1 cellular context compared by ENCODE assay signal in genomic region chr5:169719360-169720314, GRCh38.
A peak's percentile ranks its signal among the peaks of the same experiment; 100 is the strongest.
TF ChIP-seq lines count a peak whose summit lies in the region.

No MANE protein-coding gene starts in this region.

TF ChIP-seq in GM12878, 131 proteins besides CTCF, POLR2A, EP300 and RAD21 (continued from another document and continues in another):
- TF ChIP-seq BCLAF1 (IDR thresholded peaks at IDR 0.05) (no peak), SIX5 (IDR thresholded peaks at IDR 0.05; ENCODE audit: low read depth, low read length, severe bottlenecking) (no peak), ZBTB40 (IDR thresholded peaks at IDR 0.05; ENCODE audit: borderline replicate concordance) (no peak), ZNF217 (IDR thresholded peaks at IDR 0.05) (no peak), BCL3 (IDR thresholded peaks at IDR 0.05; ENCODE audit: borderline replicate concordance, insufficient read depth, low read depth, low read length, poor library complexity, severe bottlenecking) (no peak), LARP7 (IDR thresholded peaks at IDR 0.05) (no peak), ZNF207 (IDR thresholded peaks at IDR 0.05; ENCODE audit: borderline replicate concordance) (no peak), RFX5 (IDR thresholded peaks at IDR 0.05; ENCODE audit: low read depth, low read length) (no peak), CUX1 (IDR thresholded peaks at IDR 0.05; ENCODE audit: insufficient replicate concordance, low read depth, low read length) (peak; percentile 54), ZNF384 (IDR thresholded peaks at IDR 0.05; ENCODE audit: borderline replicate concordance, low read depth, low read length) (0 out of 2 replicates have a peak, but pooled peaks have one; percentile 29), FOXM1 (IDR thresholded peaks at IDR 0.05; ENCODE audit: low read depth, low read length) (0 out of 2 replicates have a peak, but pooled peaks have one; percentile 38), SRF (IDR thresholded peaks at IDR 0.05; ENCODE audit: low read depth in 2 of 2, low read length in 2 of 2) (no peak), ZBTB33 (IDR thresholded peaks at IDR 0.05) (no peak), HCFC1 (IDR thresholded peaks at IDR 0.05; ENCODE audit: low read length) (no peak), USF1 (IDR thresholded peaks at IDR 0.05; ENCODE audit: borderline replicate concordance, extremely low read length, insufficient read depth, low read depth, low read length) (no peak), CHD2 (IDR thresholded peaks at IDR 0.05; ENCODE audit: borderline replicate concordance, low read depth, low read length) (0 out of 2 replicates have a peak, but pooled peaks have one; percentile 28), CHD1 (IDR thresholded peaks at IDR 0.05; ENCODE audit: low read depth, low read length) (no peak), POLR2AphosphoS5 (IDR thresholded peaks at IDR 0.05; ENCODE audit: low read length) (peak; percentile 32; the same call in 1 of the 2 replicates), MXI1 (IDR thresholded peaks at IDR 0.05; ENCODE audit: low read depth, low read length) (no peak), ATF2 (IDR thresholded peaks at IDR 0.05; ENCODE audit: low read length) (peak; percentile 52), ZSCAN29 (IDR thresholded peaks at IDR 0.05) (no peak), CBX3 (IDR thresholded peaks at IDR 0.05; ENCODE audit: borderline replicate concordance, low read depth) (no peak), ATF7 (IDR thresholded peaks at IDR 0.05; ENCODE audit: low read depth) (peak; percentile 92), TCF12 (IDR thresholded peaks at IDR 0.05; ENCODE audit: low read depth, low read length) (0 out of 2 replicates have a peak, but pooled peaks have one; percentile 40), IKZF1 (conservative IDR thresholded peaks at IDR 0.05) (peak; percentile 70), STAT3 (IDR thresholded peaks at IDR 0.05; ENCODE audit: low read depth, low read length) (no peak), KAT2A (conservative IDR thresholded peaks at IDR 0.05; ENCODE audit: control insufficient read depth, low read depth, low read length) (no peak), CREM (IDR thresholded peaks at IDR 0.05; ENCODE audit: low read depth) (peak; percentile 56; the same call in 1 of the 2 replicates), RAD51 (IDR thresholded peaks at IDR 0.05) (no peak), BCL11A (IDR thresholded peaks at IDR 0.05; ENCODE audit: low read depth, low read length) (peak; percentile 51; the same call in 1 of the 2 replicates), TBL1XR1 (IDR thresholded peaks at IDR 0.05; ENCODE audit: low read depth, low read length) (no peak), ASH2L (IDR thresholded peaks at IDR 0.05; ENCODE audit: borderline replicate concordance, low read depth) (no peak)
- TF ChIP-seq, protein P1, sequence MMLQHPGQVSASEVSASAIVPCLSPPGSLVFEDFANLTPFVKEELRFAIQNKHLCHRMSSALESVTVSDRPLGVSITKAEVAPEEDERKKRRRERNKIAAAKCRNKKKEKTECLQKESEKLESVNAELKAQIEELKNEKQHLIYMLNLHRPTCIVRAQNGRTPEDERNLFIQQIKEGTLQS (IDR thresholded peaks at IDR 0.05; ENCODE audit: borderline replicate concordance, extremely low read depth, low read depth, low read length): no peak
- TF ChIP-seq, protein P2, sequence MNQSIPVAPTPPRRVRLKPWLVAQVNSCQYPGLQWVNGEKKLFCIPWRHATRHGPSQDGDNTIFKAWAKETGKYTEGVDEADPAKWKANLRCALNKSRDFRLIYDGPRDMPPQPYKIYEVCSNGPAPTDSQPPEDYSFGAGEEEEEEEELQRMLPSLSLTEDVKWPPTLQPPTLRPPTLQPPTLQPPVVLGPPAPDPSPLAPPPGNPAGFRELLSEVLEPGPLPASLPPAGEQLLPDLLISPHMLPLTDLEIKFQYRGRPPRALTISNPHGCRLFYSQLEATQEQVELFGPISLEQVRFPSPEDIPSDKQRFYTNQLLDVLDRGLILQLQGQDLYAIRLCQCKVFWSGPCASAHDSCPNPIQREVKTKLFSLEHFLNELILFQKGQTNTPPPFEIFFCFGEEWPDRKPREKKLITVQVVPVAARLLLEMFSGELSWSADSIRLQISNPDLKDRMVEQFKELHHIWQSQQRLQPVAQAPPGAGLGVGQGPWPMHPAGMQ (IDR thresholded peaks at IDR 0.05; ENCODE audit: borderline replicate concordance): no peak
